Comparison of ENCODE assay signal across 20 cellular contexts in genomic region chr10:114485695-114486400, GRCh38.
DNase-seq lines count a peak whose midpoint lies in the region; ATAC-seq and TF ChIP-seq lines count a peak whose summit lies in the region.
"Had no signal": no experiment of that assay in that cellular context is flagged by ENCODE, and none has a peak within 500 bp of the region (broad histone marks: within the 10 kb centered on the region; RNA-seq: fewer than 3 reads in every experiment).

No MANE protein-coding gene starts in this region.

- peaks cover 19% of the 10 kb centered on the region for H3K36me3 Mint-ChIP-seq in endodermal cell (ENCODE audit: low read depth)
- H3K36me3 Mint-ChIP-seq in naive thymus-derived CD4-positive, alpha-beta T cell, result peaks cover 10 to 60% (median 48%) of the 10 kb centered on the region in 5 donors

- no peaks in the 10 kb centered on the region for H3K9me3 ChIP-seq in breast epithelium
- no peaks in the 10 kb centered on the region for H3K9me3 ChIP-seq in mammary epithelial cell (replicated peaks; ENCODE audit: insufficient read depth, low read length)
- no peaks in the 10 kb centered on the region for H3K9me3 ChIP-seq in endodermal cell (ENCODE audit: control insufficient read depth, low read length)
- no peaks in the 10 kb centered on the region for H3K9me3 ChIP-seq in naive thymus-derived CD4-positive, alpha-beta T cell (ENCODE audit: control insufficient read depth in 2 of 3, low read length in 3 of 3)
- no peaks in the 10 kb centered on the region for H3K9me3 ChIP-seq in vagina

- intact Hi-C loops in breast epithelium (cut with DNase I; ENCODE audit: low total_unique reads), result no loop called here
- intact Hi-C loops in mammary epithelial cell (cut with micrococcal nuclease), result no loop called here
- intact Hi-C loops in naive thymus-derived CD4-positive, alpha-beta T cell (cut with micrococcal nuclease), result loop anchor here in 1 of 2 donors (2.0 kb wide), 1 partner anchor 15 kb away; no protein-coding TSS in a partner anchor
- intact Hi-C loops in vagina (cut with DNase I), result no loop called here

- in situ Hi-C loops in mammary epithelial cell (cut with MboI; ENCODE audit: low sequenced_read_pairs in 2 of 2), result no loop called here

- no peak overlapping the region for H3K4me2 ChIP-seq in mammary epithelial cell (ENCODE audit: insufficient read depth, low read depth, low read length)
- H3K4me2 ChIP-seq: BLaER1 treated with 17β-estradiol and CSF1 and Interleukin-3, amounts not matched to agents 10 nM and 100 nM; KMS-11 had no signal

- H3K4me3 Mint-ChIP-seq in endodermal cell, result no peak overlapping the region
- H3K4me3 Mint-ChIP-seq in naive thymus-derived CD4-positive, alpha-beta T cell, result peak overlapping the region in 1 of 10 donors; percentile 34
- H3K4me3 Mint-ChIP-seq: activated CD8-positive, alpha-beta T cell treated with anti-CD3 and anti-CD28 coated beads, Interleukin-2, amount 10 ng/mL, durations not matched to agents 7 days and 5 days; neural crest cell; stimulated activated naive CD8-positive, alpha-beta T cell treated with anti-CD3 and anti-CD28 coated beads, Interleukin-15, Interleukin-2, amounts not matched to agents 100 ng/mL and 50 ng/mL, for 24 hours had no signal

- no peak overlapping the region for H2AFZ ChIP-seq in mammary epithelial cell (ENCODE audit: low read depth, low read length)

- no peaks in the 10 kb centered on the region for H3K27me3 Mint-ChIP-seq in endodermal cell (ENCODE audit: insufficient read depth)
- no peaks in the 10 kb centered on the region for H3K27me3 Mint-ChIP-seq in naive thymus-derived CD4-positive, alpha-beta T cell
- H3K27me3 Mint-ChIP-seq: stimulated activated naive CD8-positive, alpha-beta T cell treated with anti-CD3 and anti-CD28 coated beads, Interleukin-15, Interleukin-2, amounts not matched to agents 100 ng/mL and 50 ng/mL, for 24 hours had no signal

- H3K4me1 Mint-ChIP-seq in endodermal cell, result peaks cover 15% of the 10 kb centered on the region
- H3K4me1 Mint-ChIP-seq in naive thymus-derived CD4-positive, alpha-beta T cell, result peaks cover 11 to 90% (median 78%) of the 10 kb centered on the region in 7 donors

- no peaks in the 10 kb centered on the region for H3K79me2 ChIP-seq in mammary epithelial cell (ENCODE audit: insufficient read depth, low read length)

- no peak overlapping the region for H3K27ac Mint-ChIP-seq in endodermal cell
- peak overlapping the region in 6 of 9 donors; percentile 32 to 82 (median 50) for H3K27ac Mint-ChIP-seq in naive thymus-derived CD4-positive, alpha-beta T cell
- H3K27ac Mint-ChIP-seq: activated CD8-positive, alpha-beta T cell treated with anti-CD3 and anti-CD28 coated beads, Interleukin-2, amount 10 ng/mL, durations not matched to agents 7 days and 5 days had no signal

- H3K27me3 ChIP-seq in breast epithelium (no peaks in the 10 kb centered on the region), mammary epithelial cell (ENCODE audit: insufficient read depth, low read length) (no peaks in the 10 kb centered on the region), endodermal cell (ENCODE audit: control insufficient read depth, insufficient read depth, low read length, poor library complexity, severe bottlenecking) (no peaks in the 10 kb centered on the region), vagina (no peaks in the 10 kb centered on the region)
- H3K27me3 ChIP-seq in naive thymus-derived CD4-positive, alpha-beta T cell (ENCODE audit: control insufficient read depth in 2 of 2, insufficient read depth in 2 of 2, low read length in 2 of 2), result no peaks in the 10 kb centered on the region
- H3K27me3 ChIP-seq: BLaER1 treated with 17β-estradiol and CSF1 and Interleukin-3, amounts not matched to agents 10 nM and 100 nM; cardiac muscle cell had no signal

- CTCF ChIA-PET in mammary epithelial cell (lab: Charles Lee; ENCODE audit: low non-redundant PET), result no interaction called here
- CTCF ChIA-PET in naive thymus-derived CD4-positive, alpha-beta T cell (lab: Charles Lee), result interaction anchor here (2.5 kb wide), 1 partner anchor 14 kb away, joined by 11 read pairs; no protein-coding TSS in a partner anchor

- H4K20me1 ChIP-seq in mammary epithelial cell (ENCODE audit: insufficient read depth, low read length), result no peaks in the 10 kb centered on the region
- H4K20me1 ChIP-seq: BLaER1 treated with 17β-estradiol and CSF1 and Interleukin-3, amounts not matched to agents 10 nM and 100 nM had no signal

- ATAC-seq in naive thymus-derived CD4-positive, alpha-beta T cell, result no peak
- ATAC-seq: activated CD8-positive, alpha-beta T cell treated with anti-CD3 and anti-CD28 coated beads, Interleukin-2, amount 10 ng/mL, durations not matched to agents 7 days and 5 days had no signal

- dilution Hi-C loops in mammary epithelial cell (cut with HindIII; ENCODE audit: low sequenced_read_pairs), result loop anchor here (5.0 kb wide), 1 partner anchor 56 kb away; no protein-coding TSS in a partner anchor

- H3K4me1 ChIP-seq in breast epithelium (peaks cover 0 to 10% of the 10 kb centered on the region in 2 donors), mammary epithelial cell (ENCODE audit: insufficient read depth, low read length) (peaks cover 29% of the 10 kb centered on the region), endodermal cell (ENCODE audit: control insufficient read depth, insufficient read depth, low read length) (no peaks in the 10 kb centered on the region), vagina (peaks cover 28% of the 10 kb centered on the region)
- peaks cover 0 to 19% of the 10 kb centered on the region in 2 donors for H3K4me1 ChIP-seq in naive thymus-derived CD4-positive, alpha-beta T cell (ENCODE audit: control insufficient read depth in 2 of 2, insufficient read depth in 2 of 2, low read length in 2 of 2)
- H3K4me1 ChIP-seq: BLaER1 treated with 17β-estradiol and CSF1 and Interleukin-3, amounts not matched to agents 10 nM and 100 nM had no signal

- 83% methylated on average over 5 of the region's 5 CpGs for WGBS in mammary epithelial cell (ENCODE audit: low coverage, missing lambda C conversion rate)
- WGBS in endodermal cell (ENCODE audit: insufficient coverage in 1 of 2, insufficient read length in 1 of 2), 2 experiments, result 67 to 88% methylated on average over 1 to 5 of the region's 5 CpGs

- TF ChIP-seq CTCF in breast epithelium (IDR thresholded peaks at IDR 0.05) (no peak), mammary epithelial cell (conservative IDR thresholded peaks at IDR 0.05 in 1 of 2, IDR thresholded peaks at IDR 0.05 in 1 of 2; ENCODE audit: extremely low read depth in 1 of 2, insufficient read depth in 1 of 2, low read depth in 1 of 2, low read length in 2 of 2) (no peak), endodermal cell (conservative IDR thresholded peaks at IDR 0.05) (no peak), vagina (IDR thresholded peaks at IDR 0.05) (no peak)

- H3K9ac ChIP-seq in mammary epithelial cell (ENCODE audit: insufficient read depth, low read length) (no peak overlapping the region), endodermal cell (ENCODE audit: extremely low read depth, low read length, poor library complexity, severe bottlenecking) (no peak overlapping the region)
- H3K9ac ChIP-seq: BLaER1 treated with 17β-estradiol and CSF1 and Interleukin-3, amounts not matched to agents 10 nM and 100 nM; KMS-11 had no signal

- no TSS peak for BruUV-seq in mammary epithelial cell (replicated peaks; lab: Mats Ljungman, UMichigan)

- H3K27ac ChIP-seq in breast epithelium (peak overlapping the region; percentile 41 to 49), mammary epithelial cell (ENCODE audit: insufficient read depth, low read depth, low read length) (no peak overlapping the region), endodermal cell (ENCODE audit: low read depth, low read length) (peak overlapping the region; percentile 2), vagina (peak overlapping the region; percentile 81)
- H3K27ac ChIP-seq in naive thymus-derived CD4-positive, alpha-beta T cell (ENCODE audit: low read depth, low read length), result no peak overlapping the region
- H3K27ac ChIP-seq: BLaER1 treated with 17β-estradiol and CSF1 and Interleukin-3, amounts not matched to agents 10 nM and 100 nM; cardiac muscle cell; KMS-11 had no signal

- peaks cover 8% of the 10 kb centered on the region for H3K9me3 Mint-ChIP-seq in endodermal cell
- no peaks in the 10 kb centered on the region for H3K9me3 Mint-ChIP-seq in naive thymus-derived CD4-positive, alpha-beta T cell
- H3K9me3 Mint-ChIP-seq: neural crest cell; stimulated activated naive CD8-positive, alpha-beta T cell treated with anti-CD3 and anti-CD28 coated beads, Interleukin-15, Interleukin-2, amounts not matched to agents 100 ng/mL and 50 ng/mL, for 24 hours had no signal

- H3K36me3 ChIP-seq in breast epithelium (no peaks in the 10 kb centered on the region), mammary epithelial cell (ENCODE audit: insufficient read depth, low read length) (peaks cover 2% of the 10 kb centered on the region), endodermal cell (ENCODE audit: control insufficient read depth, insufficient read depth, low read length) (peaks cover 15% of the 10 kb centered on the region), vagina (peaks cover 0 to 9% of the 10 kb centered on the region in 2 donors)
- peaks cover 5 to 74% (median 23%) of the 10 kb centered on the region in 3 experiments for H3K36me3 ChIP-seq in naive thymus-derived CD4-positive, alpha-beta T cell (ENCODE audit: control insufficient read depth in 2 of 3, insufficient read depth in 3 of 3, low read length in 3 of 3)
- H3K36me3 ChIP-seq: BLaER1 treated with 17β-estradiol and CSF1 and Interleukin-3, amounts not matched to agents 10 nM and 100 nM had no signal

- DNase-seq in breast epithelium (ENCODE audit: low spot score in 2 of 2) (no peak), mammary epithelial cell (no peak), endodermal cell (no peak), vagina (ENCODE audit: extremely low spot score in 2 of 2) (no peak), NCI-H1092 (lab: John Stamatoyannopoulos, UW) (no peak), RPMI8226 (no peak), GDM1 (lab: John Stamatoyannopoulos, UW) (no peak)
- DNase-seq in naive thymus-derived CD4-positive, alpha-beta T cell, result no peak
- DNase-seq: activated CD8-positive, alpha-beta T cell treated with anti-CD3 and anti-CD28 coated beads, Interleukin-2, amount 10 ng/mL, durations not matched to agents 7 days and 5 days; HCEC 1CT; kidney glomerular epithelial cell; midbrain; NCI-H187 treated with DMSO at 0.1 percent for 48 hours; stimulated activated CD4-positive, alpha-beta T cell treated with anti-CD3 and anti-CD28 coated beads, Interleukin-4, amount 100 ng/mL, for 24 hours; T1000 had no signal

- POLR2A ChIA-PET in naive thymus-derived CD4-positive, alpha-beta T cell (lab: Charles Lee), result interaction anchor here (0.6 to 2.8 kb wide), 7 partner anchors 12 to 60 kb away, joined by 3 to 18 read pairs (median 4); no protein-coding TSS in a partner anchor

- TF ChIP-seq POLR2A in breast epithelium (IDR thresholded peaks at IDR 0.05) (no peak), vagina (IDR thresholded peaks at IDR 0.05) (no peak)

- H3K4me3 ChIP-seq in breast epithelium (no peak overlapping the region), mammary epithelial cell (replicated peaks in 1 of 3; ENCODE audit: insufficient read depth in 1 of 3, low read depth in 2 of 3, low read length in 3 of 3) (no peak overlapping the region), endodermal cell (ENCODE audit: low read length) (no peak overlapping the region), vagina (no peak overlapping the region)
- H3K4me3 ChIP-seq in naive thymus-derived CD4-positive, alpha-beta T cell (ENCODE audit: low read length), result no peak overlapping the region
- H3K4me3 ChIP-seq: BLaER1 treated with 17β-estradiol and CSF1 and Interleukin-3, amounts not matched to agents 10 nM and 100 nM; cardiac muscle cell had no signal

Comparison
In these comparisons a context has a peak if more than half of its experiments do, and no peak if none do; other contexts are left out.
1. H3K27ac ChIP-seq: peak in breast epithelium (2 of 2), endodermal cell (single experiment) and vagina (single experiment); none in mammary epithelial cell (single experiment) and naive thymus-derived CD4-positive, alpha-beta T cell (single experiment).